1 cellular context compared by ENCODE assay signal in the genomic region with DNA sequence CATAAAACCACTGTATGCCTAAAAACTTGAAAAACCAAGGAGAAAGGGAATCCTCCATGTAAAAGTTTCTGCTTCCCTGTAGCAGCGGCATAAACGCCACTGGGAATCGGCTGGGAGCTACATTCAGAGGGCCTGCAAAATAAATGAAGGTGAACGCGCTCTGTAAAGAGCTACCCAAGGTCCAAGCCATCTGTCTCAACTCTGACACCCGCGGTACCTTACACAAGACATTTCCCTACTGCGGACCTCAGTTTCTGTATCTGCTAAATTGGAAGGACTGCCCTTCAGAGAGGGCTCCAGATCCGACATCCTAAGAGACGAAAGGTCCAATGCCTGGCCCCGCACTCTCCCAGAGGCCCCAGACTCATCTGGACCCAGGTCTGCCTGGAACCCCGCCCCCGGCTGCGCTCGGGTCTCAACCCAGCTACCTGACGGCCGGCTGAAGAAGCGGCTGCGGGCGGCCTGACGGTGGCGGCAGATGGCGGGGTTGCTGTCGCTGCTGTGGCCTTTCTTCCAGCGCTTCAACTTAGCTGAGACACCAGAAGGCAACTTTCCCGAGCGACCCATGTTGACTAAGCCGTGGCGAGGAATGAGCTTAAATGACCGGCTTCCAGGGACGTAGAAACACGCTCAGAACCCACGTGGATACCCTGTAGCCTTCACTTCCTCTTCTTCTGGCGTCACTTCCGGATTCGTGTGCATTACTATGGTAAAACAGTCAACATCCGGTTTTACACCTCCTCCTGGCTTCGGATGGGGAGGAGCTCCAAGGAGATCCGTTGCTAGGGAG.
TF ChIP-seq lines count a peak whose summit lies in the region.

A gene with protein sequence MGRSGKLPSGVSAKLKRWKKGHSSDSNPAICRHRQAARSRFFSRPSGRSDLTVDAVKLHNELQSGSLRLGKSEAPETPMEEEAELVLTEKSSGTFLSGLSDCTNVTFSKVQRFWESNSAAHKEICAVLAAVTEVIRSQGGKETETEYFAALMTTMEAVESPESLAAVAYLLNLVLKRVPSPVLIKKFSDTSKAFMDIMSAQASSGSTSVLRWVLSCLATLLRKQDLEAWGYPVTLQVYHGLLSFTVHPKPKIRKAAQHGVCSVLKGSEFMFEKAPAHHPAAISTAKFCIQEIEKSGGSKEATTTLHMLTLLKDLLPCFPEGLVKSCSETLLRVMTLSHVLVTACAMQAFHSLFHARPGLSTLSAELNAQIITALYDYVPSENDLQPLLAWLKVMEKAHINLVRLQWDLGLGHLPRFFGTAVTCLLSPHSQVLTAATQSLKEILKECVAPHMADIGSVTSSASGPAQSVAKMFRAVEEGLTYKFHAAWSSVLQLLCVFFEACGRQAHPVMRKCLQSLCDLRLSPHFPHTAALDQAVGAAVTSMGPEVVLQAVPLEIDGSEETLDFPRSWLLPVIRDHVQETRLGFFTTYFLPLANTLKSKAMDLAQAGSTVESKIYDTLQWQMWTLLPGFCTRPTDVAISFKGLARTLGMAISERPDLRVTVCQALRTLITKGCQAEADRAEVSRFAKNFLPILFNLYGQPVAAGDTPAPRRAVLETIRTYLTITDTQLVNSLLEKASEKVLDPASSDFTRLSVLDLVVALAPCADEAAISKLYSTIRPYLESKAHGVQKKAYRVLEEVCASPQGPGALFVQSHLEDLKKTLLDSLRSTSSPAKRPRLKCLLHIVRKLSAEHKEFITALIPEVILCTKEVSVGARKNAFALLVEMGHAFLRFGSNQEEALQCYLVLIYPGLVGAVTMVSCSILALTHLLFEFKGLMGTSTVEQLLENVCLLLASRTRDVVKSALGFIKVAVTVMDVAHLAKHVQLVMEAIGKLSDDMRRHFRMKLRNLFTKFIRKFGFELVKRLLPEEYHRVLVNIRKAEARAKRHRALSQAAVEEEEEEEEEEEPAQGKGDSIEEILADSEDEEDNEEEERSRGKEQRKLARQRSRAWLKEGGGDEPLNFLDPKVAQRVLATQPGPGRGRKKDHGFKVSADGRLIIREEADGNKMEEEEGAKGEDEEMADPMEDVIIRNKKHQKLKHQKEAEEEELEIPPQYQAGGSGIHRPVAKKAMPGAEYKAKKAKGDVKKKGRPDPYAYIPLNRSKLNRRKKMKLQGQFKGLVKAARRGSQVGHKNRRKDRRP (N-terminal part only) (minus strand): TSS at position 676 of the 790 bp plus-strand sequence. CDS start 109 bp downstream, at position 567.

TF ChIP-seq in GM12878, 131 proteins besides CTCF, POLR2A, EP300 and RAD21 (continued from another document):
- TF ChIP-seq, protein P1, sequence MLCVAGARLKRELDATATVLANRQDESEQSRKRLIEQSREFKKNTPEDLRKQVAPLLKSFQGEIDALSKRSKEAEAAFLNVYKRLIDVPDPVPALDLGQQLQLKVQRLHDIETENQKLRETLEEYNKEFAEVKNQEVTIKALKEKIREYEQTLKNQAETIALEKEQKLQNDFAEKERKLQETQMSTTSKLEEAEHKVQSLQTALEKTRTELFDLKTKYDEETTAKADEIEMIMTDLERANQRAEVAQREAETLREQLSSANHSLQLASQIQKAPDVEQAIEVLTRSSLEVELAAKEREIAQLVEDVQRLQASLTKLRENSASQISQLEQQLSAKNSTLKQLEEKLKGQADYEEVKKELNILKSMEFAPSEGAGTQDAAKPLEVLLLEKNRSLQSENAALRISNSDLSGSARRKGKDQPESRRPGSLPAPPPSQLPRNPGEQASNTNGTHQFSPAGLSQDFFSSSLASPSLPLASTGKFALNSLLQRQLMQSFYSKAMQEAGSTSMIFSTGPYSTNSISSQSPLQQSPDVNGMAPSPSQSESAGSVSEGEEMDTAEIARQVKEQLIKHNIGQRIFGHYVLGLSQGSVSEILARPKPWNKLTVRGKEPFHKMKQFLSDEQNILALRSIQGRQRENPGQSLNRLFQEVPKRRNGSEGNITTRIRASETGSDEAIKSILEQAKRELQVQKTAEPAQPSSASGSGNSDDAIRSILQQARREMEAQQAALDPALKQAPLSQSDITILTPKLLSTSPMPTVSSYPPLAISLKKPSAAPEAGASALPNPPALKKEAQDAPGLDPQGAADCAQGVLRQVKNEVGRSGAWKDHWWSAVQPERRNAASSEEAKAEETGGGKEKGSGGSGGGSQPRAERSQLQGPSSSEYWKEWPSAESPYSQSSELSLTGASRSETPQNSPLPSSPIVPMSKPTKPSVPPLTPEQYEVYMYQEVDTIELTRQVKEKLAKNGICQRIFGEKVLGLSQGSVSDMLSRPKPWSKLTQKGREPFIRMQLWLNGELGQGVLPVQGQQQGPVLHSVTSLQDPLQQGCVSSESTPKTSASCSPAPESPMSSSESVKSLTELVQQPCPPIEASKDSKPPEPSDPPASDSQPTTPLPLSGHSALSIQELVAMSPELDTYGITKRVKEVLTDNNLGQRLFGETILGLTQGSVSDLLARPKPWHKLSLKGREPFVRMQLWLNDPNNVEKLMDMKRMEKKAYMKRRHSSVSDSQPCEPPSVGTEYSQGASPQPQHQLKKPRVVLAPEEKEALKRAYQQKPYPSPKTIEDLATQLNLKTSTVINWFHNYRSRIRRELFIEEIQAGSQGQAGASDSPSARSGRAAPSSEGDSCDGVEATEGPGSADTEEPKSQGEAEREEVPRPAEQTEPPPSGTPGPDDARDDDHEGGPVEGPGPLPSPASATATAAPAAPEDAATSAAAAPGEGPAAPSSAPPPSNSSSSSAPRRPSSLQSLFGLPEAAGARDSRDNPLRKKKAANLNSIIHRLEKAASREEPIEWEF (IDR thresholded peaks at IDR 0.05; ENCODE audit: insufficient replicate concordance, low read depth, low read length): no peak
- TF ChIP-seq, protein P2, sequence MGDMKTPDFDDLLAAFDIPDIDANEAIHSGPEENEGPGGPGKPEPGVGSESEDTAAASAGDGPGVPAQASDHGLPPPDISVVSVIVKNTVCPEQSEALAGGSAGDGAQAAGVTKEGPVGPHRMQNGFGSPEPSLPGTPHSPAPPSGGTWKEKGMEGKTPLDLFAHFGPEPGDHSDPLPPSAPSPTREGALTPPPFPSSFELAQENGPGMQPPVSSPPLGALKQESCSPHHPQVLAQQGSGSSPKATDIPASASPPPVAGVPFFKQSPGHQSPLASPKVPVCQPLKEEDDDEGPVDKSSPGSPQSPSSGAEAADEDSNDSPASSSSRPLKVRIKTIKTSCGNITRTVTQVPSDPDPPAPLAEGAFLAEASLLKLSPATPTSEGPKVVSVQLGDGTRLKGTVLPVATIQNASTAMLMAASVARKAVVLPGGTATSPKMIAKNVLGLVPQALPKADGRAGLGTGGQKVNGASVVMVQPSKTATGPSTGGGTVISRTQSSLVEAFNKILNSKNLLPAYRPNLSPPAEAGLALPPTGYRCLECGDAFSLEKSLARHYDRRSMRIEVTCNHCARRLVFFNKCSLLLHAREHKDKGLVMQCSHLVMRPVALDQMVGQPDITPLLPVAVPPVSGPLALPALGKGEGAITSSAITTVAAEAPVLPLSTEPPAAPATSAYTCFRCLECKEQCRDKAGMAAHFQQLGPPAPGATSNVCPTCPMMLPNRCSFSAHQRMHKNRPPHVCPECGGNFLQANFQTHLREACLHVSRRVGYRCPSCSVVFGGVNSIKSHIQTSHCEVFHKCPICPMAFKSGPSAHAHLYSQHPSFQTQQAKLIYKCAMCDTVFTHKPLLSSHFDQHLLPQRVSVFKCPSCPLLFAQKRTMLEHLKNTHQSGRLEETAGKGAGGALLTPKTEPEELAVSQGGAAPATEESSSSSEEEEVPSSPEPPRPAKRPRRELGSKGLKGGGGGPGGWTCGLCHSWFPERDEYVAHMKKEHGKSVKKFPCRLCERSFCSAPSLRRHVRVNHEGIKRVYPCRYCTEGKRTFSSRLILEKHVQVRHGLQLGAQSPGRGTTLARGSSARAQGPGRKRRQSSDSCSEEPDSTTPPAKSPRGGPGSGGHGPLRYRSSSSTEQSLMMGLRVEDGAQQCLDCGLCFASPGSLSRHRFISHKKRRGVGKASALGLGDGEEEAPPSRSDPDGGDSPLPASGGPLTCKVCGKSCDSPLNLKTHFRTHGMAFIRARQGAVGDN (IDR thresholded peaks at IDR 0.05): no peak
- TF ChIP-seq SMC3 (IDR thresholded peaks at IDR 0.05; ENCODE audit: borderline replicate concordance, low read length) (no peak), SUZ12 (IDR thresholded peaks at IDR 0.05; ENCODE audit: unreplicated experiment) (no peak), BACH1 (IDR thresholded peaks at IDR 0.05; ENCODE audit: borderline replicate concordance) (no peak), HDGF (IDR thresholded peaks at IDR 0.05) (no peak), IRF4 (IDR thresholded peaks at IDR 0.05; ENCODE audit: low read depth, low read length) (no peak), RB1 (IDR thresholded peaks at IDR 0.05; ENCODE audit: borderline replicate concordance) (no peak), CHD4 (IDR thresholded peaks at IDR 0.05) (no peak), GATAD2B (conservative IDR thresholded peaks at IDR 0.05; ENCODE audit: low read depth) (no peak), PAX5 (IDR thresholded peaks at IDR 0.05; ENCODE audit: borderline replicate concordance, low read depth, low read length) (no peak), RAD51 (IDR thresholded peaks at IDR 0.05) (peak; percentile 69; the same call in 1 of the 2 replicates)
- TF ChIP-seq, protein P3, sequence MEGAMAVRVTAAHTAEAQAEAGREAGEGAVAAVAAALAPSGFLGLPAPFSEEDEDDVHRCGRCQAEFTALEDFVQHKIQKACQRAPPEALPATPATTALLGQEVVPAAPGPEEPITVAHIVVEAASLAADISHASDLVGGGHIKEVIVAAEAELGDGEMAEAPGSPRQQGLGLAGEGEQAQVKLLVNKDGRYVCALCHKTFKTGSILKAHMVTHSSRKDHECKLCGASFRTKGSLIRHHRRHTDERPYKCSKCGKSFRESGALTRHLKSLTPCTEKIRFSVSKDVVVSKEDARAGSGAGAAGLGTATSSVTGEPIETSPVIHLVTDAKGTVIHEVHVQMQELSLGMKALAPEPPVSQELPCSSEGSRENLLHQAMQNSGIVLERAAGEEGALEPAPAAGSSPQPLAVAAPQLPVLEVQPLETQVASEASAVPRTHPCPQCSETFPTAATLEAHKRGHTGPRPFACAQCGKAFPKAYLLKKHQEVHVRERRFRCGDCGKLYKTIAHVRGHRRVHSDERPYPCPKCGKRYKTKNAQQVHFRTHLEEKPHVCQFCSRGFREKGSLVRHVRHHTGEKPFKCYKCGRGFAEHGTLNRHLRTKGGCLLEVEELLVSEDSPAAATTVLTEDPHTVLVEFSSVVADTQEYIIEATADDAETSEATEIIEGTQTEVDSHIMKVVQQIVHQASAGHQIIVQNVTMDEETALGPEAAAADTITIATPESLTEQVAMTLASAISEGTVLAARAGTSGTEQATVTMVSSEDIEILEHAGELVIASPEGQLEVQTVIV (IDR thresholded peaks at IDR 0.05; ENCODE audit: borderline replicate concordance, partially characterized antibody): peak; percentile 17
- TF ChIP-seq, protein P4, sequence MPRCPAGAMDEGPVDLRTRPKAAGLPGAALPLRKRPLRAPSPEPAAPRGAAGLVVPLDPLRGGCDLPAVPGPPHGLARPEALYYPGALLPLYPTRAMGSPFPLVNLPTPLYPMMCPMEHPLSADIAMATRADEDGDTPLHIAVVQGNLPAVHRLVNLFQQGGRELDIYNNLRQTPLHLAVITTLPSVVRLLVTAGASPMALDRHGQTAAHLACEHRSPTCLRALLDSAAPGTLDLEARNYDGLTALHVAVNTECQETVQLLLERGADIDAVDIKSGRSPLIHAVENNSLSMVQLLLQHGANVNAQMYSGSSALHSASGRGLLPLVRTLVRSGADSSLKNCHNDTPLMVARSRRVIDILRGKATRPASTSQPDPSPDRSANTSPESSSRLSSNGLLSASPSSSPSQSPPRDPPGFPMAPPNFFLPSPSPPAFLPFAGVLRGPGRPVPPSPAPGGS (IDR thresholded peaks at IDR 0.05; ENCODE audit: borderline replicate concordance, insufficient read depth, low read depth, low read length, poor library complexity, severe bottlenecking): no peak
- TF ChIP-seq, protein P5, sequence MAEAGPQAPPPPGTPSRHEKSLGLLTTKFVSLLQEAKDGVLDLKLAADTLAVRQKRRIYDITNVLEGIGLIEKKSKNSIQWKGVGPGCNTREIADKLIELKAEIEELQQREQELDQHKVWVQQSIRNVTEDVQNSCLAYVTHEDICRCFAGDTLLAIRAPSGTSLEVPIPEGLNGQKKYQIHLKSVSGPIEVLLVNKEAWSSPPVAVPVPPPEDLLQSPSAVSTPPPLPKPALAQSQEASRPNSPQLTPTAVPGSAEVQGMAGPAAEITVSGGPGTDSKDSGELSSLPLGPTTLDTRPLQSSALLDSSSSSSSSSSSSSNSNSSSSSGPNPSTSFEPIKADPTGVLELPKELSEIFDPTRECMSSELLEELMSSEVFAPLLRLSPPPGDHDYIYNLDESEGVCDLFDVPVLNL (IDR thresholded peaks at IDR 0.05; ENCODE audit: low read depth, low read length): no peak
